32 cellular contexts compared by ENCODE assay signal in genomic region chrX:134139090-134139489, GRCh38.
"Had no signal": no experiment of that assay in that cellular context is flagged by ENCODE, and none has a peak within 500 bp of the region (broad histone marks: within the 10 kb centered on the region; RNA-seq: fewer than 3 reads in every experiment).

No MANE protein-coding gene starts in this region.

- DNase-seq: activated B cell treated with CpG ODN at 0.5 μM for 24 hours; activated CD4-positive, alpha-beta memory T cell treated with anti-CD3 and anti-CD28 coated beads for 36 hours; activated CD4-positive, alpha-beta T cell treated with anti-CD3 and anti-CD28 coated beads for 4 hours; activated CD4-positive, alpha-beta T cell treated with anti-CD3 and anti-CD28 coated beads, Interleukin-2, amount 10 ng/mL, durations not matched to agents 24 days and 14 days; activated CD4-positive, alpha-beta T cell treated with anti-CD3 and anti-CD28 coated beads, Interleukin-2, amount 50 U/mL, for 1 hour; activated CD4-positive, alpha-beta T cell treated with anti-CD3 and anti-CD28 coated beads, Interleukin-2, amount 50 U/mL, for 4 hours; activated CD4-positive, CD25-positive, alpha-beta regulatory T cell treated with anti-CD3 and anti-CD28 coated beads, Interleukin-2, amount 50 U/mL, for 72 hours; activated CD8-positive, alpha-beta memory T cell treated with anti-CD3 and anti-CD28 coated beads, Interleukin-2, amount 50 U/mL, for 4 hours; activated CD8-positive, alpha-beta T cell treated with anti-CD3 and anti-CD28 coated beads for 36 hours; activated effector memory CD4-positive, alpha-beta T cell treated with anti-CD3 and anti-CD28 coated beads, Interleukin-2, amount 50 U/mL, for 16 hours; activated gamma-delta T cell treated with Interleukin-2 at 50 U/mL for 16 hours; activated naive CD4-positive, alpha-beta T cell; activated naive CD4-positive, alpha-beta T cell treated with anti-CD3 and anti-CD28 coated beads, Interleukin-2, amount 10 ng/mL, durations not matched to agents 7 days and 5 days; activated naive CD8-positive, alpha-beta T cell treated with anti-CD3 and anti-CD28 coated beads, Interleukin-2, amount 10 ng/mL, durations not matched to agents 7 days and 5 days; activated naive CD8-positive, alpha-beta T cell treated with anti-CD3 and anti-CD28 coated beads, Interleukin-2, amount 50 U/mL, for 24 hours; activated T-cell treated with anti-CD3 and anti-CD28 coated beads for 4 hours; activated T-cell treated with anti-CD3 and anti-CD28 coated beads, Interleukin-2, amount 50 U/mL, for 1 hour; activated T-cell treated with anti-CD3 and anti-CD28 coated beads, Interleukin-2, amount 50 U/mL, for 4 hours; activated T-cell treated with anti-CD3 and anti-CD28 coated beads, Interleukin-2, amount 50 U/mL, for 72 hours; amygdala; anterior cingulate cortex; caudate nucleus; cerebellar nuclear complex; T-helper 1 cell; T-helper 2 cell; T-helper 9 cell had no signal

- H3K4me1 ChIP-seq: ascending aorta had no signal

- H3K27me3 ChIP-seq: ascending aorta, cardiac muscle cell had no signal

- H3K27ac ChIP-seq: ascending aorta, cardiac muscle cell, VCaP had no signal

- ATAC-seq: activated CD8-positive, alpha-beta T cell treated with anti-CD3 and anti-CD28 coated beads for 36 hours; activated naive CD8-positive, alpha-beta T cell treated with anti-CD3 and anti-CD28 coated beads, Interleukin-2, amount 50 U/mL, for 24 hours; activated T-cell treated with anti-CD3 and anti-CD28 coated beads, Interleukin-2, amount 50 U/mL, for 4 hours; activated T-cell treated with anti-CD3 and anti-CD28 coated beads, Interleukin-2, amount 50 U/mL, for 72 hours; activated T-helper 17 cell treated with anti-CD3 and anti-CD28 coated beads, Interleukin-2, amount 50 U/mL, for 72 hours had no signal

- H3K36me3 ChIP-seq: ascending aorta, cardiac muscle cell had no signal

- H3K4me3 ChIP-seq: ascending aorta, cardiac muscle cell had no signal

- H3K9me3 ChIP-seq: ascending aorta had no signal

- FAIRE-seq: bronchial epithelial cell, TTC549 had no signal
